In genomic region chr19:35641515-35642151, GRCh38 we compare ENCODE assay signal across 9 cellular contexts. TPM values are rescaled to one million over a fixed set of nuclear protein-coding genes. Genes with fewer than 3 reads are reported as not detected.
A peak's percentile ranks its signal among the peaks of the same experiment; 100 is the strongest.
DNase-seq lines count a peak whose midpoint lies in the region; ATAC-seq and TF ChIP-seq lines count a peak whose summit lies in the region.
"Had no signal": no experiment of that assay in that cellular context is flagged by ENCODE, and none has a peak within 500 bp of the region (broad histone marks: within the 10 kb centered on the region; RNA-seq: fewer than 3 reads in every experiment).

Gene ETV2 (plus strand): TSS chr19:35641745. CDS start chr19:35642461, 716 bp downstream.

- H3K4me1 Mint-ChIP-seq in HFFc6 (ENCODE audit: low read depth), result peaks cover 26% of the 10 kb centered on the region
- peaks cover 38% of the 10 kb centered on the region for H3K4me1 Mint-ChIP-seq in activated CD4-positive, alpha-beta T cell treated with anti-CD3 and anti-CD28 coated beads, Interleukin-2, amount 10 ng/mL, durations not matched to agents 7 days and 5 days

- H3K4me1 ChIP-seq in fibroblast of lung (ENCODE audit: control insufficient read depth, extremely low read depth, insufficient read depth, low read length) (peaks cover 2% of the 10 kb centered on the region), left lung (peaks cover 3 to 36% of the 10 kb centered on the region in 2 donors)

- peak within 1 kb of the TSS; percentile 28 for H2AFZ ChIP-seq in fibroblast of lung (ENCODE audit: low read length)

- H3K27ac ChIP-seq in fibroblast of lung (ENCODE audit: insufficient read depth, low read length) (no peak within 1 kb of the TSS), left lung (no peak within 1 kb of the TSS)

- CTCF ChIA-PET in activated CD4-positive, alpha-beta T cell treated with anti-CD3 and anti-CD28 coated beads, Interleukin-2, amount 10 ng/mL, durations not matched to agents 7 days and 5 days (lab: Charles Lee), result interaction anchor here (0.6 kb wide), 1 partner anchor 273 kb away, joined by 3 read pairs; no protein-coding TSS in a partner anchor

- peaks cover 7% of the 10 kb centered on the region; the same call in 1 of the 2 replicates for H3K36me3 Mint-ChIP-seq in HFFc6 (ENCODE audit: low read depth)
- peaks cover 13% of the 10 kb centered on the region for H3K36me3 Mint-ChIP-seq in activated CD4-positive, alpha-beta T cell treated with anti-CD3 and anti-CD28 coated beads, Interleukin-2, amount 10 ng/mL, durations not matched to agents 7 days and 5 days (ENCODE audit: low read depth)

- no peak within 1 kb of the TSS for H3K9ac ChIP-seq in fibroblast of lung (ENCODE audit: insufficient read depth, low read length)

- H3K36me3 ChIP-seq in fibroblast of lung (ENCODE audit: control insufficient read depth, insufficient read depth, low read length) (peaks cover 10% of the 10 kb centered on the region), left lung (peaks cover 0 to 19% of the 10 kb centered on the region in 2 donors)

- peak within 1 kb of the TSS; percentile 79 for H3K4me3 Mint-ChIP-seq in HFFc6
- peak within 1 kb of the TSS; percentile 72 for H3K4me3 Mint-ChIP-seq in activated CD4-positive, alpha-beta T cell treated with anti-CD3 and anti-CD28 coated beads, Interleukin-2, amount 10 ng/mL, durations not matched to agents 7 days and 5 days

- no peaks in the 10 kb centered on the region for H3K79me2 ChIP-seq in fibroblast of lung (ENCODE audit: control insufficient read depth, insufficient read depth, low read length)

- no peaks in the 10 kb centered on the region for H4K20me1 ChIP-seq in fibroblast of lung (ENCODE audit: control insufficient read depth, extremely low read depth, insufficient read depth, low read length)

- 0 out of 2 replicates have a peak, but pooled peaks cover 3% of the 10 kb centered on the region for H3K27me3 Mint-ChIP-seq in HFFc6 (ENCODE audit: insufficient read depth)
- no peaks in the 10 kb centered on the region for H3K27me3 Mint-ChIP-seq in activated CD4-positive, alpha-beta T cell treated with anti-CD3 and anti-CD28 coated beads, Interleukin-2, amount 10 ng/mL, durations not matched to agents 7 days and 5 days

- ATAC-seq in HG02885 (IDR thresholded peaks at IDR 0.05; ENCODE audit: poor library complexity, unreplicated experiment) (no peak), HG02973 (IDR thresholded peaks at IDR 0.05; ENCODE audit: unreplicated experiment) (no peak), left lung (no peak)

- TF ChIP-seq CTCF in HFFc6 (IDR thresholded peaks at IDR 0.05) (no peak), fibroblast of lung (conservative IDR thresholded peaks at IDR 0.05 in 1 of 2, IDR thresholded peaks at IDR 0.05 in 1 of 2; ENCODE audit: low read depth in 1 of 2, low read length in 2 of 2) (no peak), left lung (IDR thresholded peaks at IDR 0.05) (no peak)

- no peaks in the 10 kb centered on the region for H3K9me3 Mint-ChIP-seq in HFFc6
- H3K9me3 Mint-ChIP-seq in activated CD4-positive, alpha-beta T cell treated with anti-CD3 and anti-CD28 coated beads, Interleukin-2, amount 10 ng/mL, durations not matched to agents 7 days and 5 days, result no peaks in the 10 kb centered on the region

- H3K27ac Mint-ChIP-seq in HFFc6, result 0 out of 2 replicates have a peak within 1 kb of the TSS, but pooled peaks have one; percentile 26
- peak within 1 kb of the TSS; percentile 66 for H3K27ac Mint-ChIP-seq in activated CD4-positive, alpha-beta T cell treated with anti-CD3 and anti-CD28 coated beads, Interleukin-2, amount 10 ng/mL, durations not matched to agents 7 days and 5 days

- H3K4me3 ChIP-seq in fibroblast of lung (replicated peaks in 1 of 4; ENCODE audit: control extremely low read depth in 1 of 4, insufficient read depth in 1 of 4, low read depth in 3 of 4, low read length in 4 of 4) (no peak within 1 kb of the TSS), left lung (no peak within 1 kb of the TSS)

- no peaks in the 10 kb centered on the region for H3K27me3 ChIP-seq in fibroblast of lung (ENCODE audit: control insufficient read depth, insufficient read depth, low read length)
- H3K27me3 ChIP-seq in left lung, result no peaks in the 10 kb centered on the region

- peak within 1 kb of the TSS; percentile 28 for H3K4me2 ChIP-seq in fibroblast of lung (ENCODE audit: extremely low read depth, insufficient read depth, low read length)

- POLR2A ChIA-PET in activated CD4-positive, alpha-beta T cell treated with anti-CD3 and anti-CD28 coated beads, Interleukin-2, amount 10 ng/mL, durations not matched to agents 7 days and 5 days (lab: Charles Lee), result no interaction called here

- intact Hi-C loops in left lung (cut with DNase I), result no loop called here

- DNase-seq in HFFc6 (no peak), fibroblast of lung (ENCODE audit: low read depth in 2 of 2) (peak; percentile 13 to 41), left lung (no peak), NCI-H1092 (lab: John Stamatoyannopoulos, UW) (no peak)
- peak; percentile 47 for DNase-seq in activated CD4-positive, alpha-beta T cell treated with anti-CD3 and anti-CD28 coated beads, Interleukin-2, amount 10 ng/mL, durations not matched to agents 7 days and 5 days
- peak; percentile 40 to 47 for DNase-seq in stimulated activated CD8-positive, alpha-beta memory T cell treated with anti-CD3 and anti-CD28 coated beads, Interleukin-2, amount 100 ng/mL, for 48 hours (ENCODE audit: low read depth in 2 of 2)
- DNase-seq: small intestine had no signal

- no peaks in the 10 kb centered on the region for H3K9me3 ChIP-seq in fibroblast of lung (ENCODE audit: control insufficient read depth, insufficient read depth, low read depth, low read length)
- H3K9me3 ChIP-seq in left lung, result no peaks in the 10 kb centered on the region

RNA-seq across cellular contexts. Expression of gene ETV2, which starts in this region (rescaled TPM):
- 1 to 10 TPM in 5 of 6 experiments, under 1 TPM in 1; 0.71 to 2.2 (median 1.4) TPM for total RNA-seq in HFFc6 (2021; fragmentation: NEBNext Ultra II Directional; extraction: Animal tissue kit (Norgen Biotek cat#: 25700))
- 1 to 10 TPM in 1 of 2 experiments, under 1 TPM in 1; 0.84 to 1.9 TPM for total RNA-seq in activated CD4-positive, alpha-beta T cell treated with anti-CD3 and anti-CD28 coated beads, Interleukin-2, amount 10 ng/mL, durations not matched to agents 7 days and 5 days
- 0.50 and 0.51 TPM in 2 replicates for total RNA-seq in fibroblast of lung
- polyA plus RNA-seq in fibroblast of lung, result 0.12 and 0.18 TPM in 2 replicates
- polyA plus RNA-seq in fibroblast of lung (2012), result 1.1 and 2.1 TPM in 2 replicates
- not detected in 2 replicates for polyA minus RNA-seq in fibroblast of lung (ENCODE audit: low replicate concordance)
- 1 to 10 TPM in 1 of 2 donors, under 1 TPM in 1; 0.79 to 1.0 TPM for total RNA-seq in left lung

Comparison
In these comparisons a context has a peak if more than half of its experiments do, and no peak if none do; other contexts are left out.
1. DNase-seq: peak in activated CD4-positive, alpha-beta T cell treated with anti-CD3 and anti-CD28 coated beads, Interleukin-2, amount 10 ng/mL, durations not matched to agents 7 days and 5 days (single experiment), fibroblast of lung (2 of 2) and stimulated activated CD8-positive, alpha-beta memory T cell treated with anti-CD3 and anti-CD28 coated beads, Interleukin-2, amount 100 ng/mL, for 48 hours (2 of 2); none in HFFc6 (single experiment), left lung (0 of 2) and NCI-H1092 (single experiment).